Comparison of ENCODE assay signal across 18 cellular contexts in the genomic region with DNA sequence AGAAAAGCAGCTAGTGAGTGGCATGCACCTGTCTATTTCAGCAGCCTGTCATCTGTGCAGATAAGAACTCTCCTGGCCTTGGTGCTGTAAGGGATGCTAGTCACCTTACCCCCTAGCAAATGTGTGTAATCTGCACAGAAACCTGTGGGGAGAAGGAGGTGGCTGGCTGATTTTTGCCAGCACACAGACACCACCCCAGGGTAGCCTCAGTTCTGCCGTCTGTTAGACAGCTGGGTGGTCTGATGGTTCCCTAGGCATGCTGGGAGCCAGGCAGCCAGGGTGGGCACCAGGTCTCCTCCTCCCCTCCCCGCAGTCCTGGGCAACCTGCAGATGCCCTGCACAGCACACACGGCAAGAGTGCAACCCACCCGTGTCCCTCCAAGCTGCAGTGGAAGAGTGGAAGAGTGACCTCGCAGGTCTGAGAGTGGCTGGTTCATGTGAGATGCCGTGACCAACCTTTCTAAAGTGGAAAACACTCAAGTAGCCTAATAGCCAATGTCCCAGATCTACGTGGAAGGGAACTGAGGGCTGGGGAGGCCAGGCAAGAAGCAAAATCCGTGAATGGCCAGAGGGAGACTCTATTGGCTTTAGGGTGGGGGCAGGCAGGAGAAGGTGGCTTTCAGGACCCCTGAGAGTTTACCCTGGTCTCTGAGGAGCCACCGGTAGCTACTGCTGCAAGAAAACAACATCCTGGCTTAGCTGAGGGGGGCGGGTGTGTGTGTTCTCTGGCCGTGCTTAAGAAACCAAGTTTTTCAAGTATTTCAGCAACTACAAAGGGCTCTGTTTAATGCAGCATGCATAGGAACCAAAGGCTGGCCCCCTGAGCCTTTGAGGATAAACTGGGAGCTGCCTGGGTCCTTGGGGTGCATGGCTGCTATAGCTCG. TPM values are rescaled to one million over a fixed set of nuclear protein-coding genes. Genes with fewer than 3 reads are reported as not detected.
"Had no signal": no experiment of that assay in that cellular context is flagged by ENCODE, and none has a peak within 500 bp of the region (broad histone marks: within the 10 kb centered on the region; RNA-seq: fewer than 3 reads in every experiment).

No MANE protein-coding gene starts in this region.

- H3K4me1 Mint-ChIP-seq: activated naive CD8-positive, alpha-beta T cell treated with anti-CD3 and anti-CD28 coated beads, Interleukin-2, amount 50 U/mL, for 24 hours; nephron had no signal

- H3K9me3 Mint-ChIP-seq: activated CD4-positive, alpha-beta memory T cell treated with anti-CD3 and anti-CD28 coated beads for 36 hours; activated naive CD8-positive, alpha-beta T cell treated with anti-CD3 and anti-CD28 coated beads, Interleukin-2, amount 50 U/mL, for 24 hours; activated T-cell treated with anti-CD3 and anti-CD28 coated beads, Interleukin-2, amount 50 U/mL, for 72 hours; nephron; stimulated activated effector memory CD8-positive, alpha-beta T cell treated with anti-CD3 and anti-CD28 coated beads, Interleukin-12 subunit alpha, Interleukin-12 subunit beta, amount 100 ng/mL, for 72 hours had no signal

- H3K27ac Mint-ChIP-seq: activated CD4-positive, alpha-beta memory T cell treated with anti-CD3 and anti-CD28 coated beads for 36 hours; activated naive CD8-positive, alpha-beta T cell treated with anti-CD3 and anti-CD28 coated beads, Interleukin-2, amount 50 U/mL, for 24 hours; activated T-cell treated with anti-CD3 and anti-CD28 coated beads, Interleukin-2, amount 50 U/mL, for 72 hours; nephron; stimulated activated effector memory CD8-positive, alpha-beta T cell treated with anti-CD3 and anti-CD28 coated beads, Interleukin-12 subunit alpha, Interleukin-12 subunit beta, amount 100 ng/mL, for 72 hours had no signal

- H3K27me3 Mint-ChIP-seq: activated CD4-positive, alpha-beta memory T cell treated with anti-CD3 and anti-CD28 coated beads for 36 hours; activated naive CD8-positive, alpha-beta T cell treated with anti-CD3 and anti-CD28 coated beads, Interleukin-2, amount 50 U/mL, for 24 hours had no signal

- H3K27ac ChIP-seq: cardiac muscle cell, esophagus squamous epithelium, pancreas, transverse colon had no signal

- H3K36me3 Mint-ChIP-seq: activated CD4-positive, alpha-beta memory T cell treated with anti-CD3 and anti-CD28 coated beads for 36 hours; stimulated activated effector memory CD8-positive, alpha-beta T cell treated with anti-CD3 and anti-CD28 coated beads, Interleukin-12 subunit alpha, Interleukin-12 subunit beta, amount 100 ng/mL, for 72 hours had no signal

- H3K36me3 ChIP-seq: cardiac muscle cell, esophagus squamous epithelium, pancreas, transverse colon had no signal

- H3K4me3 Mint-ChIP-seq: activated CD4-positive, alpha-beta memory T cell treated with anti-CD3 and anti-CD28 coated beads for 36 hours; activated naive CD8-positive, alpha-beta T cell treated with anti-CD3 and anti-CD28 coated beads, Interleukin-2, amount 50 U/mL, for 24 hours; activated T-cell treated with anti-CD3 and anti-CD28 coated beads, Interleukin-2, amount 50 U/mL, for 72 hours; nephron; stimulated activated effector memory CD8-positive, alpha-beta T cell treated with anti-CD3 and anti-CD28 coated beads, Interleukin-12 subunit alpha, Interleukin-12 subunit beta, amount 100 ng/mL, for 72 hours had no signal

- ATAC-seq: activated naive CD8-positive, alpha-beta T cell treated with anti-CD3 and anti-CD28 coated beads, Interleukin-2, amount 50 U/mL, for 24 hours; activated T-cell treated with anti-CD3 and anti-CD28 coated beads, Interleukin-2, amount 50 U/mL, for 72 hours; left ventricle myocardium superior; pancreas; right cardiac atrium; stimulated activated effector memory CD8-positive, alpha-beta T cell treated with anti-CD3 and anti-CD28 coated beads, Interleukin-12 subunit alpha, Interleukin-12 subunit beta, amount 100 ng/mL, for 72 hours had no signal

- H3K9me3 ChIP-seq: esophagus squamous epithelium, pancreas, transverse colon had no signal

- H3K4me1 ChIP-seq: pancreas, transverse colon had no signal

- DNase-seq: activated CD4-positive, alpha-beta memory T cell treated with anti-CD3 and anti-CD28 coated beads for 36 hours; activated CD4-positive, CD25-positive, alpha-beta regulatory T cell treated with anti-CD3 and anti-CD28 coated beads, Interleukin-2, amount 50 U/mL, for 72 hours; activated naive CD4-positive, alpha-beta T cell; activated naive CD8-positive, alpha-beta T cell treated with anti-CD3 and anti-CD28 coated beads, Interleukin-2, amount 50 U/mL, for 24 hours; activated T-cell treated with anti-CD3 and anti-CD28 coated beads, Interleukin-2, amount 50 U/mL, for 72 hours; esophagus squamous epithelium; foreskin fibroblast; left ventricle myocardium superior; mesenchymal stem cell; right cardiac atrium; transverse colon had no signal

- H3K27me3 ChIP-seq: cardiac muscle cell, pancreas, transverse colon had no signal

- H3K4me3 ChIP-seq: cardiac muscle cell, esophagus squamous epithelium, pancreas, smooth muscle cell, transverse colon had no signal

RNA-seq across cellular contexts. Expression of a gene that starts 47.3 kb away (rescaled TPM):
- total RNA-seq: activated CD4-positive, alpha-beta memory T cell treated with anti-CD3 and anti-CD28 coated beads for 36 hours; activated T-cell treated with anti-CD3 and anti-CD28 coated beads, Interleukin-2, amount 50 U/mL, for 72 hours; astrocyte; cardiac muscle cell; esophagus squamous epithelium; left ventricle myocardium superior; right cardiac atrium; smooth muscle cell; T-helper 2 cell treated with Interferon-gamma antibody and Interleukin-4, amounts not matched to agents 100 ng/mL and 5 ng/mL, for 36 hours; transverse colon had no signal
- polyA plus RNA-seq: cardiac muscle cell, pancreas, smooth muscle cell had no signal
